ENCODE assay signal across 27 cellular contexts in genomic region chr3:123295171-123295900, GRCh38.
"Had no signal": no experiment of that assay in that cellular context is flagged by ENCODE, and none has a peak within 500 bp of the region (broad histone marks: within the 10 kb centered on the region; RNA-seq: fewer than 3 reads in every experiment).

No MANE protein-coding gene starts in this region.

- H3K4me1 ChIP-seq: left lung, parathyroid adenoma, right lobe of liver, transverse colon, uterus had no signal

- H3K9me3 Mint-ChIP-seq: activated CD4-positive, alpha-beta memory T cell treated with anti-CD3 and anti-CD28 coated beads, Interleukin-2, amount 10 ng/mL, durations not matched to agents 7 days and 5 days; activated CD4-positive, alpha-beta T cell treated with anti-CD3 and anti-CD28 coated beads, Interleukin-2, amount 10 ng/mL, durations not matched to agents 24 days and 14 days; activated T-helper 1 cell treated with anti-CD3 and anti-CD28 coated beads, Interleukin-12 subunit alpha, Interleukin-12 subunit beta, Interleukin-2, Interleukin-4 antibody, amounts not matched to agents 30 ng/mL and 10 ng/mL and 1 ng/mL, durations not matched to agents 14 hours and 24 hours and 36 hours; central memory CD8-positive, alpha-beta T cell; effector memory CD8-positive, alpha-beta T cell; immature natural killer cell; stimulated activated naive B cell treated with anti-CD40 and anti-IgM and Interleukin-4, amounts not matched to agents 10 μg/mL and 1 μg/mL and 100 μg/mL, for 72 hours; T-helper 1 cell treated with Interleukin-12 subunit alpha and Interleukin-12 subunit beta and Interleukin-4 antibody, amounts not matched to agents 30 μg/mL and 1 μg/mL, for 36 hours had no signal

- H3K27ac ChIP-seq: dorsolateral prefrontal cortex, esophagus muscularis mucosa, hepatocyte, left lung, parathyroid adenoma, right lobe of liver, transverse colon, uterus had no signal

- H3K9me3 ChIP-seq: esophagus muscularis mucosa, left lung, right lobe of liver, transverse colon, uterus had no signal

- H3K4me3 ChIP-seq: dorsolateral prefrontal cortex, esophagus muscularis mucosa, hepatocyte, left lung, right lobe of liver, transverse colon, uterus had no signal

- H3K27me3 Mint-ChIP-seq: activated CD4-positive, alpha-beta memory T cell treated with anti-CD3 and anti-CD28 coated beads, Interleukin-2, amount 10 ng/mL, durations not matched to agents 7 days and 5 days; activated CD4-positive, alpha-beta T cell treated with anti-CD3 and anti-CD28 coated beads, Interleukin-2, amount 10 ng/mL, durations not matched to agents 24 days and 14 days; activated naive CD8-positive, alpha-beta T cell had no signal

- H3K36me3 ChIP-seq: left lung, right lobe of liver, transverse colon, uterus had no signal

- DNase-seq: activated CD4-positive, alpha-beta memory T cell treated with anti-CD3 and anti-CD28 coated beads, Interleukin-2, amount 10 ng/mL, durations not matched to agents 7 days and 5 days; activated CD4-positive, alpha-beta T cell treated with anti-CD3 and anti-CD28 coated beads, Interleukin-2, amount 10 ng/mL, durations not matched to agents 24 days and 14 days; activated naive CD4-positive, alpha-beta T cell; activated T-cell treated with anti-CD3 and anti-CD28 coated beads for 4 hours; effector memory CD8-positive, alpha-beta T cell; glutamatergic neuron; immature natural killer cell; mammary epithelial cell; small intestine; stimulated activated CD4-positive, alpha-beta T cell treated with anti-CD3 and anti-CD28 coated beads, Interleukin-2, amount 100 ng/mL, for 24 hours; stimulated activated naive B cell treated with anti-CD40 and anti-IgM and Interleukin-4, amounts not matched to agents 10 μg/mL and 1 μg/mL and 100 μg/mL, for 72 hours; transverse colon; uterus had no signal

- H3K36me3 Mint-ChIP-seq: activated naive CD8-positive, alpha-beta T cell; immature natural killer cell; stimulated activated naive B cell treated with anti-CD40 and anti-IgM and Interleukin-4, amounts not matched to agents 10 μg/mL and 1 μg/mL and 100 μg/mL, for 72 hours had no signal

- H3K4me2 ChIP-seq: hepatocyte had no signal

- H3K79me2 ChIP-seq: hepatocyte, parathyroid adenoma had no signal

- H3K27me3 ChIP-seq: dorsolateral prefrontal cortex, esophagus muscularis mucosa, hepatocyte, right lobe of liver, transverse colon, uterus had no signal

- FAIRE-seq: astrocyte, colon, frontal cortex, small intestine had no signal

- H3K27ac Mint-ChIP-seq: activated CD4-positive, alpha-beta memory T cell treated with anti-CD3 and anti-CD28 coated beads, Interleukin-2, amount 10 ng/mL, durations not matched to agents 7 days and 5 days; activated CD4-positive, alpha-beta T cell treated with anti-CD3 and anti-CD28 coated beads, Interleukin-2, amount 10 ng/mL, durations not matched to agents 24 days and 14 days; activated naive CD8-positive, alpha-beta T cell; activated T-helper 1 cell treated with anti-CD3 and anti-CD28 coated beads, Interleukin-12 subunit alpha, Interleukin-12 subunit beta, Interleukin-2, Interleukin-4 antibody, amounts not matched to agents 30 ng/mL and 10 ng/mL and 1 ng/mL, durations not matched to agents 14 hours and 24 hours and 36 hours; effector memory CD8-positive, alpha-beta T cell; immature natural killer cell; nephron; stimulated activated naive B cell treated with anti-CD40 and anti-IgM and Interleukin-4, amounts not matched to agents 10 μg/mL and 1 μg/mL and 100 μg/mL, for 72 hours; T-helper 1 cell treated with Interleukin-12 subunit alpha and Interleukin-12 subunit beta and Interleukin-4 antibody, amounts not matched to agents 30 μg/mL and 1 μg/mL, for 36 hours had no signal

- H2AFZ ChIP-seq: hepatocyte, parathyroid adenoma had no signal

- ATAC-seq: effector memory CD8-positive, alpha-beta T cell; left lung; stimulated activated naive B cell treated with anti-CD40 and anti-IgM and Interleukin-4, amounts not matched to agents 10 μg/mL and 1 μg/mL and 100 μg/mL, for 72 hours had no signal

- H3K9ac ChIP-seq: parathyroid adenoma had no signal

- H3K4me3 Mint-ChIP-seq: activated CD4-positive, alpha-beta memory T cell treated with anti-CD3 and anti-CD28 coated beads, Interleukin-2, amount 10 ng/mL, durations not matched to agents 7 days and 5 days; activated CD4-positive, alpha-beta T cell treated with anti-CD3 and anti-CD28 coated beads, Interleukin-2, amount 10 ng/mL, durations not matched to agents 24 days and 14 days; activated naive CD8-positive, alpha-beta T cell; activated T-helper 1 cell treated with anti-CD3 and anti-CD28 coated beads, Interleukin-12 subunit alpha, Interleukin-12 subunit beta, Interleukin-2, Interleukin-4 antibody, amounts not matched to agents 30 ng/mL and 10 ng/mL and 1 ng/mL, durations not matched to agents 14 hours and 24 hours and 36 hours; central memory CD8-positive, alpha-beta T cell; effector memory CD8-positive, alpha-beta T cell; immature natural killer cell; nephron; stimulated activated naive B cell treated with anti-CD40 and anti-IgM and Interleukin-4, amounts not matched to agents 10 μg/mL and 1 μg/mL and 100 μg/mL, for 72 hours; T-helper 1 cell treated with Interleukin-12 subunit alpha and Interleukin-12 subunit beta and Interleukin-4 antibody, amounts not matched to agents 30 μg/mL and 1 μg/mL, for 36 hours had no signal

- H3K4me1 Mint-ChIP-seq: activated CD4-positive, alpha-beta memory T cell treated with anti-CD3 and anti-CD28 coated beads, Interleukin-2, amount 10 ng/mL, durations not matched to agents 7 days and 5 days; activated CD4-positive, alpha-beta T cell treated with anti-CD3 and anti-CD28 coated beads, Interleukin-2, amount 10 ng/mL, durations not matched to agents 24 days and 14 days; central memory CD8-positive, alpha-beta T cell; immature natural killer cell; nephron; stimulated activated naive B cell treated with anti-CD40 and anti-IgM and Interleukin-4, amounts not matched to agents 10 μg/mL and 1 μg/mL and 100 μg/mL, for 72 hours had no signal
